17 cellular contexts compared by ENCODE assay signal in the genomic region with DNA sequence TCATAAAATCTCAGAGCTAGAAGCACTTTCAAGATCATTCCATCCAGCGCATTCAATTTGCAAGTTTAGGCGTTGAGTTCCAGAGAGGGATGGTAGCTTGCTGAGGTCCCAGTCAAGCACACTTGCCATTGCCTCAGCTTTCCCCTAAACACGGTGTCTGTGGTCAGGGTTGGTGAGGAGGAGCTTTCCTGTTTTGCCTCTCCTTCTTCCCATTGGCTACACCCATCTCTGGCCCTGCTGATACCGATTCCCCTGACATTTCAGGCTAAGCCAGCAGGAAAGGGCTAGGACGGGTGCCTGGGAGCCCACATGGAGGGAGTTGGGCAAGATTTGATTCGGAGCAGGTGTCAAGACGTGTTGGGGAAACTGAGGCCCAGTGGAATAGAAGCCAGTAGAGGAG. TPM values are rescaled to one million over a fixed set of nuclear protein-coding genes. Genes with fewer than 3 reads are reported as not detected.
DNase-seq lines count a peak whose midpoint lies in the region; ATAC-seq and TF ChIP-seq lines count a peak whose summit lies in the region.
"Had no signal": no experiment of that assay in that cellular context is flagged by ENCODE, and none has a peak within 500 bp of the region (broad histone marks: within the 10 kb centered on the region; RNA-seq: fewer than 3 reads in every experiment).

No MANE protein-coding gene starts in this region.

- H3K27ac Mint-ChIP-seq in GM23338 = no peak overlapping the region
- H3K27ac Mint-ChIP-seq in WTC11 = 0 out of 2 replicates have a peak overlapping the region, but pooled peaks have one; percentile 36
- H3K27ac Mint-ChIP-seq in nephron = peak overlapping the region in 2 of 3 experiments; percentile 35 to 50
- H3K27ac Mint-ChIP-seq: CD4-positive, CD25-positive, alpha-beta regulatory T cell had no signal

- peaks cover 45% of the 10 kb centered on the region for H3K4me1 Mint-ChIP-seq in GM23338
- H3K4me1 Mint-ChIP-seq in WTC11 = peaks cover 42% of the 10 kb centered on the region
- H3K4me1 Mint-ChIP-seq in nephron = peaks cover 34% of the 10 kb centered on the region
- H3K4me1 Mint-ChIP-seq: CD4-positive, CD25-positive, alpha-beta regulatory T cell had no signal

- DNase-seq in GM23338 (ENCODE audit: low spot score) (no peak), WTC11 (ENCODE audit: low spot score) (no peak), AG08396 (ENCODE audit: low spot score) (no peak), brain microvascular endothelial cell (no peak), NOMO-1 (lab: John Stamatoyannopoulos, UW; ENCODE audit: unreplicated experiment in 2 of 2) (no peak)
- DNase-seq: AML-193; Caco-2; CD4-positive, CD25-positive, alpha-beta regulatory T cell; EL; NCI-H2081; NCI-H524; Right ventricle myocardium superior had no signal

- H3K9me3 ChIP-seq in Loucy (ENCODE audit: insufficient read depth, low read depth, low read length) = no peaks in the 10 kb centered on the region
- H3K9me3 ChIP-seq: Caco-2 had no signal

- peak overlapping the region; percentile 18 for H3K9ac ChIP-seq in Loucy (ENCODE audit: low read depth, low read length, poor library complexity, severe bottlenecking)

- H3K27me3 Mint-ChIP-seq in GM23338 (ENCODE audit: insufficient read depth, low read depth, poor library complexity) = peaks cover 28% of the 10 kb centered on the region
- no peaks in the 10 kb centered on the region for H3K27me3 Mint-ChIP-seq in WTC11 (ENCODE audit: low read depth)
- H3K27me3 Mint-ChIP-seq in nephron (ENCODE audit: low read depth) = no peaks in the 10 kb centered on the region

- H3K4me2 ChIP-seq in GM23338 (peak overlapping the region; percentile 75), Loucy (ENCODE audit: low read depth, low read length, poor library complexity, severe bottlenecking) (peak overlapping the region; percentile 45)

- H3K36me3 Mint-ChIP-seq in GM23338 (ENCODE audit: low read depth) (peaks cover 11% of the 10 kb centered on the region), WTC11 (peaks cover 4% of the 10 kb centered on the region; the same call in 1 of the 2 replicates), nephron (ENCODE audit: low read depth) (peaks cover 43% of the 10 kb centered on the region)
- H3K36me3 Mint-ChIP-seq: CD4-positive, CD25-positive, alpha-beta regulatory T cell had no signal

- peak overlapping the region; percentile 72 for H3K4me3 Mint-ChIP-seq in GM23338
- H3K4me3 Mint-ChIP-seq in WTC11 = peak overlapping the region; percentile 63
- H3K4me3 Mint-ChIP-seq in nephron = no peak overlapping the region
- H3K4me3 Mint-ChIP-seq: CD4-positive, CD25-positive, alpha-beta regulatory T cell had no signal

- CTCF ChIA-PET in WTC11 (lab: Charles Lee) = interaction anchor here (0.8 to 6.8 kb wide), 11 partner anchors 9 to 59 kb away, joined by 3 to 55 read pairs (median 5); partner anchors contain the start of genes CBLN3, KHNYN and NYNRIN

- H3F3A ChIP-seq in GM23338 (replicated peaks; ENCODE audit: low read depth) = 0 out of 2 replicates have a peak, but pooled peaks cover 2% of the 10 kb centered on the region
- H3F3A ChIP-seq in Loucy (ENCODE audit: low read depth) = no peaks in the 10 kb centered on the region

- ATAC-seq in GM23338 (no peak), WTC11 (no peak), GM21367 (IDR thresholded peaks at IDR 0.05; ENCODE audit: unreplicated experiment) (no peak)
- ATAC-seq: Panc1 had no signal

- H3K9me2 ChIP-seq in GM23338 (ENCODE audit: insufficient read depth) = peaks cover 4% of the 10 kb centered on the region; the same call in 1 of the 2 replicates
- H3K9me2 ChIP-seq in Loucy (replicated peaks; ENCODE audit: low read depth, low read length) = no peaks in the 10 kb centered on the region

- in situ Hi-C loops in brain microvascular endothelial cell (cut with HindIII; ENCODE audit: low pct_ligation_motif_present, low sequenced_read_pairs) = no loop called here

- H3K9me3 Mint-ChIP-seq in GM23338 (no peaks in the 10 kb centered on the region), WTC11 (no peaks in the 10 kb centered on the region), nephron (no peaks in the 10 kb centered on the region)
- H3K9me3 Mint-ChIP-seq: CD4-positive, CD25-positive, alpha-beta regulatory T cell had no signal

- H3K4me1 ChIP-seq in GM23338 (ENCODE audit: insufficient read depth) (peaks cover 31% of the 10 kb centered on the region), Loucy (ENCODE audit: insufficient read depth, low read length, poor library complexity, severe bottlenecking) (peaks cover 38% of the 10 kb centered on the region)
- H3K4me1 ChIP-seq: Caco-2 had no signal

- H3K36me3 ChIP-seq in GM23338 (ENCODE audit: insufficient read depth) (no peaks in the 10 kb centered on the region), Loucy (ENCODE audit: insufficient read depth, low read length) (peaks cover 5% of the 10 kb centered on the region; the same call in 1 of the 2 replicates), brain microvascular endothelial cell (replicated peaks) (peaks cover 32% of the 10 kb centered on the region)

- TF ChIP-seq CTCF in GM23338 (conservative IDR thresholded peaks at IDR 0.05; ENCODE audit: low read depth in 2 of 2) (no peak), Loucy (conservative IDR thresholded peaks at IDR 0.05; ENCODE audit: low read length) (no peak), WTC11 (IDR thresholded peaks at IDR 0.05) (no peak), nephron (IDR thresholded peaks at IDR 0.05; ENCODE audit: unreplicated experiment in 3 of 3) (no peak), brain microvascular endothelial cell (IDR thresholded peaks at IDR 0.05; ENCODE audit: low read depth, low read length, missing control alignments) (no peak)

- H4K20me1 ChIP-seq in GM23338 (replicated peaks; ENCODE audit: insufficient read depth) (no peaks in the 10 kb centered on the region), Loucy (ENCODE audit: insufficient read depth, low read length, poor library complexity, severe bottlenecking) (peaks cover 4% of the 10 kb centered on the region)

- H3K4me3 ChIP-seq in GM23338 (peak overlapping the region; percentile 47; the same call in 1 of the 2 replicates), Loucy (ENCODE audit: low read length, poor library complexity, severe bottlenecking) (no peak overlapping the region), brain microvascular endothelial cell (ENCODE audit: low read depth, low read length) (no peak overlapping the region)
- H3K4me3 ChIP-seq: SK-N-MC had no signal

- H2AFZ ChIP-seq in GM23338 (no peak overlapping the region), Loucy (ENCODE audit: low read length) (no peak overlapping the region)

- H3K27ac ChIP-seq in GM23338 (ENCODE audit: low read depth) (peak overlapping the region; percentile 34), brain microvascular endothelial cell (no peak overlapping the region)
- H3K27ac ChIP-seq: SK-N-MC had no signal

- H3K79me2 ChIP-seq in GM23338 (replicated peaks; ENCODE audit: insufficient read depth) = no peaks in the 10 kb centered on the region
- H3K79me2 ChIP-seq in Loucy (ENCODE audit: insufficient read depth, low read length) = no peaks in the 10 kb centered on the region

- H3K27me3 ChIP-seq in GM23338 (ENCODE audit: insufficient read depth) = no peaks in the 10 kb centered on the region
- H3K27me3 ChIP-seq in Loucy (ENCODE audit: insufficient read depth, low read length, poor library complexity, severe bottlenecking) = no peaks in the 10 kb centered on the region
- no peaks in the 10 kb centered on the region for H3K27me3 ChIP-seq in brain microvascular endothelial cell (replicated peaks)

- POLR2A ChIA-PET in WTC11 (lab: Charles Lee) = interaction anchor here (1.1 to 1.6 kb wide), 2 partner anchors 9 to 55 kb away, joined by 3 to 4 read pairs; no protein-coding TSS in a partner anchor

TF ChIP-seq in GM23338, 12 proteins besides CTCF, POLR2A, EP300 and RAD21 (continues in another document):
- TF ChIP-seq EZH2phosphoT487 (IDR thresholded peaks at IDR 0.05; ENCODE audit: unreplicated experiment) = no peak
- no peak for TF ChIP-seq CREB1 (CRISPR knock-in tag; IDR thresholded peaks at IDR 0.05; ENCODE audit: low read depth)

TF ChIP-seq in WTC11, 78 proteins besides CTCF, POLR2A, EP300 and RAD21 (continues in another document):
- TF ChIP-seq JUN (CRISPR knock-in tag; IDR thresholded peaks at IDR 0.05) (no peak), ZNF425 (CRISPR knock-in tag; conservative IDR thresholded peaks at IDR 0.05) (no peak), JAZF1 (CRISPR knock-in tag; IDR thresholded peaks at IDR 0.05) (no peak), IRF2 (CRISPR knock-in tag; IDR thresholded peaks at IDR 0.05; ENCODE audit: borderline replicate concordance, low read depth) (no peak)

RNA-seq across cellular contexts. Expression of gene NFATC4, which starts 9.1 kb away (rescaled TPM):
- total RNA-seq in GM23338 (2014; rRNA removed; shearing (Covaris generic)) = 20.7 and 26.6 TPM in 2 replicates
- polyA plus RNA-seq in GM23338 (2016; fragmentation: Nextera tagmentation; extraction: Ambion mirVana) = 16.7 and 20.9 TPM in 2 replicates
- 60.7 to 101 TPM (median 95.9 TPM) in 3 replicates for total RNA-seq in WTC11 (2021)
- total RNA-seq: CD4-positive, CD25-positive, alpha-beta regulatory T cell had no signal
- polyA plus RNA-seq: CD4-positive, CD25-positive, alpha-beta regulatory T cell had no signal

RNA-seq across cellular contexts. Expression of gene NYNRIN, which starts 21.7 kb away (rescaled TPM):
- total RNA-seq in GM23338 (2014; rRNA removed; shearing (Covaris generic)) = 17.5 and 20.0 TPM in 2 replicates
- 3.1 TPM in 2 replicates for polyA plus RNA-seq in GM23338 (2016; fragmentation: Nextera tagmentation; extraction: Ambion mirVana)
- total RNA-seq in WTC11 (2021) = 16.6 to 18.3 TPM (median 17.9 TPM) in 3 replicates

RNA-seq across cellular contexts. Expression of gene RIPK3, which starts 37.3 kb away (rescaled TPM):
- 0.16 and 1.5 TPM in 2 replicates for total RNA-seq in GM23338 (2014; rRNA removed; shearing (Covaris generic))
- polyA plus RNA-seq in GM23338 (2016; fragmentation: Nextera tagmentation; extraction: Ambion mirVana) = 0.31 and 0.32 TPM in 2 replicates
- total RNA-seq in WTC11 (2021) = 0.37 to 1.2 TPM (median 0.83 TPM) in 3 replicates

RNA-seq across cellular contexts. Expression of gene ADCY4, which starts 42.3 kb away (rescaled TPM):
- total RNA-seq in GM23338 (2014; rRNA removed; shearing (Covaris generic)) = 0.10 and 1.5 TPM in 2 replicates
- polyA plus RNA-seq in GM23338 (2016; fragmentation: Nextera tagmentation; extraction: Ambion mirVana) = 0.40 and 0.68 TPM in 2 replicates
- total RNA-seq in WTC11 (2021) = 0.96 to 2.4 TPM (median 1.1 TPM) in 3 replicates

RNA-seq across cellular contexts. Expression of gene CBLN3, which starts 52.3 kb away (rescaled TPM):
- 0.07 TPM in 1 of 2 replicates, not detected in the other for total RNA-seq in GM23338 (2014; rRNA removed; shearing (Covaris generic))
- polyA plus RNA-seq in GM23338 (2016; fragmentation: Nextera tagmentation; extraction: Ambion mirVana) = 0.19 and 0.23 TPM in 2 replicates
- 0.94 to 2.1 TPM (median 1.5 TPM) in 3 replicates for total RNA-seq in WTC11 (2021)

Comparison
In these comparisons a context has a peak if more than half of its experiments do, and no peak if none do; other contexts are left out.
1. H3K4me3 Mint-ChIP-seq: peak in GM23338 (single experiment) and WTC11 (single experiment); none in nephron (0 of 3).